18 cellular contexts compared by ENCODE assay signal in genomic region chr1:231041705-231042261, GRCh38. TPM values are rescaled to one million over a fixed set of nuclear protein-coding genes. Genes with fewer than 3 reads are reported as not detected.
DNase-seq lines count a peak whose midpoint lies in the region; ATAC-seq and TF ChIP-seq lines count a peak whose summit lies in the region.
"Had no signal": no experiment of that assay in that cellular context is flagged by ENCODE, and none has a peak within 500 bp of the region (broad histone marks: within the 10 kb centered on the region; RNA-seq: fewer than 3 reads in every experiment).

No MANE protein-coding gene starts in this region.

- peaks cover 24% of the 10 kb centered on the region for H3K9me3 ChIP-seq in endodermal cell (ENCODE audit: control insufficient read depth, low read length)
- H3K9me3 ChIP-seq: ovary had no signal

- DNase-seq in activated T-cell treated with anti-CD3 and anti-CD28 coated beads, Interleukin-2, amount 50 U/mL, for 24 hours = no peak
- DNase-seq in activated T-cell treated with anti-CD3 and anti-CD28 coated beads for 4 hours (no peak), endodermal cell (peak; percentile 34), progenitor cell of endocrine pancreas (ENCODE audit: low spot score, unreplicated experiment) (no peak), NCI-H345 (lab: John Stamatoyannopoulos, UW) (no peak), H4 (ENCODE audit: low spot score) (no peak)
- DNase-seq: ACHN; GDM1; mesendoderm; MV-4-11; NCI-H2081 treated with DMSO at 0.1 percent for 48 hours; stimulated activated naive B cell treated with anti-CD40 and anti-IgM and Interleukin-4, amounts not matched to agents 10 μg/mL and 1 μg/mL and 100 μg/mL, for 72 hours had no signal

- H3K9me3 Mint-ChIP-seq in activated T-cell treated with anti-CD3 and anti-CD28 coated beads, Interleukin-2, amount 50 U/mL, for 24 hours = peaks cover 3% of the 10 kb centered on the region
- H3K9me3 Mint-ChIP-seq in IgD-negative memory B cell (peaks cover 0 to 3% (median 3%) of the 10 kb centered on the region in 3 donors), endodermal cell (peaks cover 19% of the 10 kb centered on the region), progenitor cell of endocrine pancreas (ENCODE audit: low read depth) (peaks cover 10% of the 10 kb centered on the region)

- no peaks in the 10 kb centered on the region for H3K27me3 Mint-ChIP-seq in activated T-cell treated with anti-CD3 and anti-CD28 coated beads, Interleukin-2, amount 50 U/mL, for 24 hours
- peaks cover 4% of the 10 kb centered on the region for H3K27me3 Mint-ChIP-seq in IgD-negative memory B cell
- H3K27me3 Mint-ChIP-seq in endodermal cell (ENCODE audit: insufficient read depth) = peaks cover 54% of the 10 kb centered on the region
- peaks cover 3% of the 10 kb centered on the region for H3K27me3 Mint-ChIP-seq in progenitor cell of endocrine pancreas

- peaks cover 32% of the 10 kb centered on the region for H3K4me1 Mint-ChIP-seq in activated T-cell treated with anti-CD3 and anti-CD28 coated beads, Interleukin-2, amount 50 U/mL, for 24 hours (ENCODE audit: low read depth)
- H3K4me1 Mint-ChIP-seq in IgD-negative memory B cell (peaks cover 4 to 13% (median 5%) of the 10 kb centered on the region in 3 donors), endodermal cell (peaks cover 14% of the 10 kb centered on the region), progenitor cell of endocrine pancreas (ENCODE audit: low read depth) (peaks cover 40% of the 10 kb centered on the region)

- H3K9ac ChIP-seq in endodermal cell (ENCODE audit: extremely low read depth, low read length, poor library complexity, severe bottlenecking) = no peak overlapping the region

- H3K36me3 Mint-ChIP-seq in activated T-cell treated with anti-CD3 and anti-CD28 coated beads, Interleukin-2, amount 50 U/mL, for 24 hours (ENCODE audit: low read depth) = peaks cover 11% of the 10 kb centered on the region
- H3K36me3 Mint-ChIP-seq in IgD-negative memory B cell (no peaks in the 10 kb centered on the region), endodermal cell (ENCODE audit: low read depth) (peaks cover 6% of the 10 kb centered on the region), progenitor cell of endocrine pancreas (ENCODE audit: insufficient read depth) (peaks cover 7% of the 10 kb centered on the region)

- no peak overlapping the region for H3K4me3 ChIP-seq in endodermal cell (ENCODE audit: low read length)

- H3K27ac ChIP-seq in endodermal cell (ENCODE audit: low read depth, low read length) = no peak overlapping the region

- peak overlapping the region; percentile 41 for H3K4me3 Mint-ChIP-seq in activated T-cell treated with anti-CD3 and anti-CD28 coated beads, Interleukin-2, amount 50 U/mL, for 24 hours
- H3K4me3 Mint-ChIP-seq in IgD-negative memory B cell = peak overlapping the region; percentile 65 to 91 (median 83)
- H3K4me3 Mint-ChIP-seq in endodermal cell = peak overlapping the region; percentile 88
- peak overlapping the region; percentile 65 for H3K4me3 Mint-ChIP-seq in progenitor cell of endocrine pancreas (ENCODE audit: low read depth)

- peaks cover 3% of the 10 kb centered on the region for H3K4me1 ChIP-seq in endodermal cell (ENCODE audit: control insufficient read depth, insufficient read depth, low read length)

- H3K36me3 ChIP-seq in endodermal cell (ENCODE audit: control insufficient read depth, insufficient read depth, low read length) = peaks cover 2% of the 10 kb centered on the region
- H3K36me3 ChIP-seq: esophagus muscularis mucosa, ovary, upper lobe of left lung had no signal

- no peak overlapping the region for H3K27ac Mint-ChIP-seq in activated T-cell treated with anti-CD3 and anti-CD28 coated beads, Interleukin-2, amount 50 U/mL, for 24 hours
- H3K27ac Mint-ChIP-seq in IgD-negative memory B cell = no peak overlapping the region
- H3K27ac Mint-ChIP-seq in endodermal cell = no peak overlapping the region
- H3K27ac Mint-ChIP-seq in progenitor cell of endocrine pancreas = no peak overlapping the region

- WGBS in endodermal cell (ENCODE audit: insufficient coverage in 1 of 2, insufficient read length in 1 of 2), 2 experiments = 88 to 100% methylated on average over 1 to 9 of the region's 9 CpGs

- TF ChIP-seq CTCF in endodermal cell (conservative IDR thresholded peaks at IDR 0.05) (no peak), progenitor cell of endocrine pancreas (IDR thresholded peaks at IDR 0.05; ENCODE audit: unreplicated experiment) (no peak)

- no peak for ATAC-seq in HG02588 (IDR thresholded peaks at IDR 0.05; ENCODE audit: unreplicated experiment)
- ATAC-seq: HCT116; stimulated activated naive B cell treated with anti-CD40 and anti-IgM and Interleukin-4, amounts not matched to agents 10 μg/mL and 1 μg/mL and 100 μg/mL, for 72 hours had no signal

- peaks cover 4% of the 10 kb centered on the region for H3K27me3 ChIP-seq in endodermal cell (ENCODE audit: control insufficient read depth, insufficient read depth, low read length, poor library complexity, severe bottlenecking)
- H3K27me3 ChIP-seq: ovary had no signal

RNA-seq across cellular contexts. Expression of gene FAM89A, which starts 1.7 kb away (rescaled TPM):
- 6.9 TPM for polyA plus RNA-seq in IgD-negative memory B cell
- total RNA-seq in endodermal cell (10 to 100 TPM; 55.9 to 57.7 TPM), progenitor cell of endocrine pancreas (20.9 and 21.5 TPM in 2 replicates)
- polyA plus RNA-seq in endodermal cell (2013, experiment 1 of 2) = 20.4 TPM
- polyA plus RNA-seq in endodermal cell (2013, experiment 2 of 2) = 20.4 TPM
- 24.9 and 32.0 TPM in 2 replicates for total RNA-seq in H4 (2014; rRNA removed; shearing (Covaris generic))
